In the genomic region with DNA sequence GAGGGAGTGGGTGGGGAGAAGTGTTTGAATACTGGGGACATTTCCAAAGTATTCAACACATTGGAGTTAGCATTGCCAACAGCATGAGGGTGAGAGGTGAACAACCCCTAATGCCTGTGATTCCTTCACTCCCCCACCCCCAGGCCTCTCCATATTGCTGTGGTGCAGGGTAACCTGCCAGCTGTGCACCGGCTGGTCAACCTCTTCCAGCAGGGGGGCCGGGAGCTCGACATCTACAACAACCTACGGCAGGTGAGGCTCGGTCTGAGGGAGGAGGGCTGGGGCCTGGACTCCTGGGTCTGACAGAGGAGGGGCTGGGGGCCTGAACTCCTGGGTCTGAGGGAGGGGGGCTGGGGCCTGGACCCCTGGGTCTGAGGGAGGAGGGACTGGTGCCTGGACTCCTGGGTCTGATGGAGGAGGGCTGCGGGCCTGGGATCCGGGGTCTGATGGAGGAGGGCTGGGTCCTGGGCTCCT, we compare ENCODE assay signal across 13 cellular contexts. TPM values are rescaled to one million over a fixed set of nuclear protein-coding genes. Genes with fewer than 3 reads are reported as not detected.
DNase-seq lines count a peak whose midpoint lies in the region; ATAC-seq and TF ChIP-seq lines count a peak whose summit lies in the region.
"Had no signal": no experiment of that assay in that cellular context is flagged by ENCODE, and none has a peak within 500 bp of the region (broad histone marks: within the 10 kb centered on the region; RNA-seq: fewer than 3 reads in every experiment).

No MANE protein-coding gene starts in this region.

- H3K4me3 Mint-ChIP-seq in T-helper 2 cell treated with Interferon-gamma antibody and Interleukin-4, amounts not matched to agents 5 μg/mL and 100 μg/mL, for 36 hours = peak overlapping the region; percentile 26
- no peak overlapping the region for H3K4me3 Mint-ChIP-seq in activated CD4-positive, alpha-beta memory T cell treated with anti-CD3 and anti-CD28 coated beads, Interleukin-2, amount 10 ng/mL, durations not matched to agents 7 days and 5 days
- H3K4me3 Mint-ChIP-seq in stimulated activated effector memory CD8-positive, alpha-beta T cell treated with anti-CD3 and anti-CD28 coated beads, Interleukin-12 subunit alpha, Interleukin-12 subunit beta, amount 100 ng/mL, for 72 hours = peak overlapping the region; percentile 82

- H3K36me3 Mint-ChIP-seq in T-helper 2 cell treated with Interferon-gamma antibody and Interleukin-4, amounts not matched to agents 5 μg/mL and 100 μg/mL, for 36 hours (ENCODE audit: low read depth) = peaks cover 65% of the 10 kb centered on the region
- peaks cover 78% of the 10 kb centered on the region for H3K36me3 Mint-ChIP-seq in activated CD4-positive, alpha-beta memory T cell treated with anti-CD3 and anti-CD28 coated beads, Interleukin-2, amount 10 ng/mL, durations not matched to agents 7 days and 5 days (ENCODE audit: low read depth)
- H3K36me3 Mint-ChIP-seq in stimulated activated effector memory CD8-positive, alpha-beta T cell treated with anti-CD3 and anti-CD28 coated beads, Interleukin-12 subunit alpha, Interleukin-12 subunit beta, amount 100 ng/mL, for 72 hours = peaks cover 100% of the 10 kb centered on the region

- no peaks in the 10 kb centered on the region for H3K9me3 Mint-ChIP-seq in T-helper 2 cell treated with Interferon-gamma antibody and Interleukin-4, amounts not matched to agents 5 μg/mL and 100 μg/mL, for 36 hours
- H3K9me3 Mint-ChIP-seq in activated CD4-positive, alpha-beta memory T cell treated with anti-CD3 and anti-CD28 coated beads, Interleukin-2, amount 10 ng/mL, durations not matched to agents 7 days and 5 days = no peaks in the 10 kb centered on the region
- no peaks in the 10 kb centered on the region for H3K9me3 Mint-ChIP-seq in stimulated activated effector memory CD8-positive, alpha-beta T cell treated with anti-CD3 and anti-CD28 coated beads, Interleukin-12 subunit alpha, Interleukin-12 subunit beta, amount 100 ng/mL, for 72 hours

- no peaks in the 10 kb centered on the region for H3K27me3 Mint-ChIP-seq in T-helper 2 cell treated with Interferon-gamma antibody and Interleukin-4, amounts not matched to agents 5 μg/mL and 100 μg/mL, for 36 hours (ENCODE audit: low read depth)
- no peaks in the 10 kb centered on the region for H3K27me3 Mint-ChIP-seq in activated CD4-positive, alpha-beta memory T cell treated with anti-CD3 and anti-CD28 coated beads, Interleukin-2, amount 10 ng/mL, durations not matched to agents 7 days and 5 days

- DNase-seq in T-helper 2 cell treated with Interferon-gamma antibody and Interleukin-4, amounts not matched to agents 5 μg/mL and 100 μg/mL, for 36 hours (ENCODE audit: low spot score) = no peak
- no peak for DNase-seq in T-helper 2 cell
- DNase-seq in activated CD4-positive, alpha-beta memory T cell treated with anti-CD3 and anti-CD28 coated beads, Interleukin-2, amount 10 ng/mL, durations not matched to agents 7 days and 5 days = no peak
- no peak for DNase-seq in left lobe of liver (ENCODE audit: low spot score)
- no peak for DNase-seq in stimulated activated effector memory CD8-positive, alpha-beta T cell treated with anti-CD3 and anti-CD28 coated beads, Interleukin-12 subunit alpha, Interleukin-12 subunit beta, amount 100 ng/mL, for 72 hours (ENCODE audit: low spot score in 2 of 2)
- no peak for DNase-seq in MV-4-11 (lab: John Stamatoyannopoulos, UW)
- no peak for DNase-seq in dorsolateral prefrontal cortex
- DNase-seq: central memory CD4-positive, alpha-beta T cell; NCI-H1048; NCI-H69 had no signal

- peaks cover 33% of the 10 kb centered on the region for H3K4me1 Mint-ChIP-seq in T-helper 2 cell treated with Interferon-gamma antibody and Interleukin-4, amounts not matched to agents 5 μg/mL and 100 μg/mL, for 36 hours (ENCODE audit: low read depth)
- H3K4me1 Mint-ChIP-seq in activated CD4-positive, alpha-beta memory T cell treated with anti-CD3 and anti-CD28 coated beads, Interleukin-2, amount 10 ng/mL, durations not matched to agents 7 days and 5 days = peaks cover 72% of the 10 kb centered on the region
- H3K4me1 Mint-ChIP-seq in stimulated activated effector memory CD8-positive, alpha-beta T cell treated with anti-CD3 and anti-CD28 coated beads, Interleukin-12 subunit alpha, Interleukin-12 subunit beta, amount 100 ng/mL, for 72 hours = peaks cover 64% of the 10 kb centered on the region

- CTCF ChIA-PET in activated CD4-positive, alpha-beta memory T cell treated with anti-CD3 and anti-CD28 coated beads, Interleukin-2, amount 10 ng/mL, durations not matched to agents 7 days and 5 days (lab: Charles Lee) = interaction anchor here (1.8 to 5.3 kb wide), 2 partner anchors 14 to 32 kb away, joined by 6 to 36 read pairs; no protein-coding TSS in a partner anchor

- intact Hi-C loops in dorsolateral prefrontal cortex (cut with DNase I) = no loop called here

- H3K4me3 ChIP-seq in dorsolateral prefrontal cortex = no peak overlapping the region

- ATAC-seq in left lobe of liver (peak; percentile 9), GM18870 (IDR thresholded peaks at IDR 0.05; ENCODE audit: unreplicated experiment) (no peak)
- ATAC-seq in stimulated activated effector memory CD8-positive, alpha-beta T cell treated with anti-CD3 and anti-CD28 coated beads, Interleukin-12 subunit alpha, Interleukin-12 subunit beta, amount 100 ng/mL, for 72 hours = no peak

- H3K27me3 ChIP-seq in dorsolateral prefrontal cortex = peaks cover 0 to 2% (median 0%) of the 10 kb centered on the region in 45 donors

- peak overlapping the region; percentile 71 for H3K27ac Mint-ChIP-seq in T-helper 2 cell treated with Interferon-gamma antibody and Interleukin-4, amounts not matched to agents 5 μg/mL and 100 μg/mL, for 36 hours
- H3K27ac Mint-ChIP-seq in activated CD4-positive, alpha-beta memory T cell treated with anti-CD3 and anti-CD28 coated beads, Interleukin-2, amount 10 ng/mL, durations not matched to agents 7 days and 5 days = peak overlapping the region; percentile 97
- H3K27ac Mint-ChIP-seq in stimulated activated effector memory CD8-positive, alpha-beta T cell treated with anti-CD3 and anti-CD28 coated beads, Interleukin-12 subunit alpha, Interleukin-12 subunit beta, amount 100 ng/mL, for 72 hours = peak overlapping the region; percentile 89

- POLR2A ChIA-PET in activated CD4-positive, alpha-beta memory T cell treated with anti-CD3 and anti-CD28 coated beads, Interleukin-2, amount 10 ng/mL, durations not matched to agents 7 days and 5 days (lab: Charles Lee) = interaction anchor here (1.6 to 3.7 kb wide), 2 partner anchors 9 to 14 kb away, joined by 4 to 37 read pairs; no protein-coding TSS in a partner anchor

- H3K27ac ChIP-seq in dorsolateral prefrontal cortex = no peak overlapping the region
- H3K27ac ChIP-seq: HL-60 had no signal

- TF ChIP-seq CTCF in dorsolateral prefrontal cortex (IDR thresholded peaks at IDR 0.05 in 54 of 56, conservative IDR thresholded peaks at IDR 0.05 in 2 of 56; ENCODE audit: low read depth in 1 of 56, partially characterized antibody in 56 of 56) = no peak

RNA-seq across cellular contexts. Expression of a gene that starts 7.6 kb away (rescaled TPM):
- total RNA-seq in activated CD4-positive, alpha-beta memory T cell treated with anti-CD3 and anti-CD28 coated beads, Interleukin-2, amount 10 ng/mL, durations not matched to agents 7 days and 5 days = 10 to 100 TPM; 63.4 to 66.6 TPM
- 30.8 TPM for total RNA-seq in left lobe of liver
- 10 to 100 TPM in 70 of 120 experiments, 1 to 10 TPM in 50; 2.5 to 26.7 (median 10.7) TPM for total RNA-seq in dorsolateral prefrontal cortex

RNA-seq across cellular contexts. Expression of a gene that starts 21.6 kb away (rescaled TPM):
- total RNA-seq in activated CD4-positive, alpha-beta memory T cell treated with anti-CD3 and anti-CD28 coated beads, Interleukin-2, amount 10 ng/mL, durations not matched to agents 7 days and 5 days = not detected
- total RNA-seq in left lobe of liver (14.0 TPM), dorsolateral prefrontal cortex (under 1 TPM in 31 of 120 experiments, not detected in 89; 0.31 to 0.90 (median 0.44) TPM)
- total RNA-seq: A172 had no signal

RNA-seq across cellular contexts. Expression of a gene that starts 52.8 kb away (rescaled TPM):
- total RNA-seq in activated CD4-positive, alpha-beta memory T cell treated with anti-CD3 and anti-CD28 coated beads, Interleukin-2, amount 10 ng/mL, durations not matched to agents 7 days and 5 days = not detected
- total RNA-seq in left lobe of liver (40.7 TPM), dorsolateral prefrontal cortex (10 to 100 TPM in 119 of 120 experiments, 1 to 10 TPM in 1; 9.2 to 58.9 (median 22.6) TPM)

RNA-seq across cellular contexts. Expression of a gene that starts 57.2 kb away (rescaled TPM):
- total RNA-seq in activated CD4-positive, alpha-beta memory T cell treated with anti-CD3 and anti-CD28 coated beads, Interleukin-2, amount 10 ng/mL, durations not matched to agents 7 days and 5 days = not detected
- total RNA-seq in left lobe of liver = not detected
- not detected for total RNA-seq in dorsolateral prefrontal cortex
- total RNA-seq: A172 had no signal

Comparison
In these comparisons a context has a peak if more than half of its experiments do, and no peak if none do; other contexts are left out.
1. RNA of a gene that starts 52.8 kb away (total RNA-seq): 40.7 TPM in left lobe of liver (single experiment) and 9.2 to 58.9 TPM in dorsolateral prefrontal cortex; not detected in activated CD4-positive, alpha-beta memory T cell treated with anti-CD3 and anti-CD28 coated beads, Interleukin-2, amount 10 ng/mL, durations not matched to agents 7 days and 5 days; every median in the first group is over 10 times any median in the second.
2. Peak in every context shown above with its lines, with median percentiles within 50 percentile points of each other: H3K27ac Mint-ChIP-seq.